ENCODE assay signal across 8 cellular contexts in genomic region chr1:155083865-155084721, GRCh38. TPM values are rescaled to one million over a fixed set of nuclear protein-coding genes. Genes with fewer than 3 reads are reported as not detected.
DNase-seq lines count a peak whose midpoint lies in the region; ATAC-seq, FAIRE-seq and TF ChIP-seq lines count a peak whose summit lies in the region.

No MANE protein-coding gene starts in this region.

- SMC1A ChIA-PET in GM12878 (lab: Charles Lee; ENCODE audit: uncharacterized antibody, unreplicated experiment), result interaction anchor here (1.0 to 2.9 kb wide), 9 partner anchors 19 to 84 kb away, joined by 3 to 17 read pairs (median 5); partner anchors contain the start of gene EFNA4

- H3K27ac ChIP-seq in GM12878 (ENCODE audit: control insufficient read depth, insufficient read depth), result no peak overlapping the region
- H3K27ac ChIP-seq in liver (ENCODE audit: low read depth in 1 of 2, low read length in 2 of 2), result peak overlapping the region in 1 of 2 donors; percentile 93

- CTCF ChIA-PET in GM12878 (lab: Yijun Ruan, JAX), result interaction anchor here (0.9 to 5.5 kb wide), 33 partner anchors 9 to 903 kb away, joined by 3 to 195 read pairs (median 6); partner anchors contain the start of genes ADAM15, EFNA4, FLAD1 and KRTCAP2

- TF ChIP-seq EP300 in GM12878 (IDR thresholded peaks at IDR 0.05; ENCODE audit: borderline replicate concordance in 1 of 2, control insufficient read depth in 1 of 2, low read depth in 2 of 2, low read length in 2 of 2), result no peak

- 17% methylated on average over 21 of the region's 21 CpGs for WGBS in GM12878 (ENCODE audit: insufficient coverage, insufficient replicate concordance, low lambda C conversion rate, missing lambda C conversion rate)
- WGBS in liver, result 26% methylated on average over 21 of the region's 21 CpGs

- H3K4me3 ChIP-seq in GM12878, result peak overlapping the region; percentile 72; the same call in 1 of the 2 replicates
- H3K4me3 ChIP-seq in liver (ENCODE audit: low read depth in 1 of 3, low read length in 3 of 3), result peak overlapping the region in 1 of 3 donors; percentile 68

- H3K9ac ChIP-seq in GM12878 (ENCODE audit: control insufficient read depth, insufficient read depth, low read length) (no peak overlapping the region), liver (ENCODE audit: low read depth in 1 of 2, low read length in 2 of 2) (no peak overlapping the region)

- ATAC-seq in GM18870 (IDR thresholded peaks at IDR 0.05; ENCODE audit: unreplicated experiment) (peak; percentile 16), GM12878 (no peak; the same call in 2 of the 3 replicates)

- RAD21 ChIA-PET in GM12878 (lab: Charles Lee; ENCODE audit: unreplicated experiment), result interaction anchor here (0.8 to 3.0 kb wide), 28 partner anchors 10 to 605 kb away, joined by 3 to 63 read pairs (median 5); partner anchors contain the start of genes ADAM15, CKS1B, EFNA4 and FLAD1

- DNase-seq in COLO668 (lab: John Stamatoyannopoulos, UW; ENCODE audit: unreplicated experiment), result peak; percentile 46
- peak; percentile 54 for DNase-seq in NCI-H526 treated with DMSO at 0.1 percent for 48 hours (lab: John Stamatoyannopoulos, UW)
- no peak for DNase-seq in GM12878 (ENCODE audit: low read depth, low spot score)
- no peak for DNase-seq in type B pancreatic cell (ENCODE audit: extremely low spot score, unreplicated experiment)
- DNase-seq in HK-2 (ENCODE audit: unreplicated experiment), result no peak
- no peak for DNase-seq in H54 (ENCODE audit: insufficient read length, low spot score)

- no peak for TF ChIP-seq POLR2A in GM12878 (IDR thresholded peaks at IDR 0.05; ENCODE audit: low read depth, low read length)
- no peak for TF ChIP-seq POLR2A in H54 (IDR thresholded peaks at IDR 0.05; ENCODE audit: low read depth, low read length)

- peaks cover 44% of the 10 kb centered on the region for H3K27me3 Mint-ChIP-seq in type B pancreatic cell

- H3K36me3 Mint-ChIP-seq in type B pancreatic cell, result no peaks in the 10 kb centered on the region

- POLR2A ChIA-PET in GM12878 (lab: Charles Lee), result interaction anchor here (1.0 to 2.0 kb wide), 9 partner anchors 13 to 110 kb away, joined by 3 to 12 read pairs (median 4); partner anchors contain the start of genes CKS1B, EFNA4 and SLC50A1

- TF ChIP-seq CTCF in GM12878 (IDR thresholded peaks at IDR 0.05 in 2 of 3, conservative IDR thresholded peaks at IDR 0.05 in 1 of 3; ENCODE audit: control insufficient read depth in 2 of 3, extremely low read depth in 1 of 3, insufficient read depth in 1 of 3, low read depth in 3 of 3, low read length in 3 of 3) (peak; percentile 11 to 46 (median 25); a peak in 3 of 6 replicates), liver (IDR thresholded peaks at IDR 0.05; ENCODE audit: low read depth, low read length, missing input control) (no peak), type B pancreatic cell (conservative IDR thresholded peaks at IDR 0.05) (no peak)

- H4K20me1 ChIP-seq in GM12878 (ENCODE audit: control insufficient read depth, insufficient read depth), result no peaks in the 10 kb centered on the region

- in situ Hi-C loops in GM12878 (cut with MboI), result no loop called here

- H3K4me3 Mint-ChIP-seq in type B pancreatic cell, result peak overlapping the region; percentile 95

- BruUV-seq in GM12878 (replicated peaks; lab: Mats Ljungman, UMichigan), result no TSS peak

- H3K9me3 ChIP-seq in GM12878 (replicated peaks; ENCODE audit: control insufficient read depth, insufficient read depth, low read length), result no peaks in the 10 kb centered on the region
- no peaks in the 10 kb centered on the region for H3K9me3 ChIP-seq in liver (ENCODE audit: control insufficient read depth in 4 of 4, low read length in 3 of 4)

- H3K27ac Mint-ChIP-seq in type B pancreatic cell, result peak overlapping the region; percentile 95

- FAIRE-seq in GM12878 (lab: Jason Lieb, UNC) (no peak), H54 (lab: Jason Lieb, UNC) (no peak)

- peak overlapping the region; percentile 79 for H3K4me2 ChIP-seq in GM12878 (ENCODE audit: control insufficient read depth, insufficient read depth)

- peaks cover 23 to 27% of the 10 kb centered on the region in 2 experiments for H3K27me3 ChIP-seq in GM12878 (replicated peaks in 1 of 2; ENCODE audit: control insufficient read depth in 2 of 2, insufficient read depth in 2 of 2, low read length in 1 of 2)
- peaks cover 0 to 21% (median 8%) of the 10 kb centered on the region in 4 donors for H3K27me3 ChIP-seq in liver (ENCODE audit: control insufficient read depth in 4 of 4, insufficient read depth in 4 of 4, low read length in 3 of 4)

- intact Hi-C loops in GM12878 (cut with micrococcal nuclease; ENCODE audit: unreplicated experiment), result loop anchor here (1.0 to 10.0 kb wide), 4 partner anchors 21 to 599 kb away; partner anchors contain the start of genes EFNA4 and UBE2Q1

- peaks cover 31% of the 10 kb centered on the region for H3K4me1 Mint-ChIP-seq in type B pancreatic cell (ENCODE audit: unreplicated experiment)

- no peaks in the 10 kb centered on the region for H3K9me3 Mint-ChIP-seq in type B pancreatic cell

- TF ChIP-seq RAD21 in GM12878 (IDR thresholded peaks at IDR 0.05; ENCODE audit: insufficient read depth, low read depth, low read length) (no peak), liver (IDR thresholded peaks at IDR 0.05) (peak in 1 of 2 donors; percentile 3)

- H2AFZ ChIP-seq in GM12878 (ENCODE audit: control insufficient read depth, low read depth, low read length), result peak overlapping the region; percentile 97

- H3K4me1 ChIP-seq in GM12878 (ENCODE audit: control insufficient read depth, insufficient read depth, low read length) (peaks cover 39% of the 10 kb centered on the region), liver (ENCODE audit: control insufficient read depth in 4 of 4, insufficient read depth in 4 of 4, low read length in 3 of 4) (peaks cover 19 to 55% (median 39%) of the 10 kb centered on the region in 4 donors)

- no peaks in the 10 kb centered on the region for H3K79me2 ChIP-seq in GM12878 (ENCODE audit: control insufficient read depth, insufficient read depth, low read length)

- H3K36me3 ChIP-seq in GM12878 (ENCODE audit: control insufficient read depth in 2 of 2, insufficient read depth in 2 of 2, low read length in 1 of 2) (no peaks in the 10 kb centered on the region), liver (ENCODE audit: control insufficient read depth in 4 of 4, insufficient read depth in 3 of 4, low read depth in 1 of 4, low read length in 3 of 4) (no peaks in the 10 kb centered on the region)

RNA-seq across cellular contexts. Expression of gene EFNA3, which starts 5.5 kb away (rescaled TPM):
- total RNA-seq in GM12878 (2013; cell fraction: nucleolus; rRNA removed), result 1.8 and 2.1 TPM in 2 replicates
- 1.1 and 1.3 TPM in 2 replicates for total RNA-seq in GM12878 (2014; rRNA removed)
- total RNA-seq in GM12878 (2014; rRNA removed; fragmentation: Illumina TruSeq; extraction: Trizol), result 0.64 and 0.67 TPM in 2 replicates
- 1.2 and 1.5 TPM in 2 replicates for total RNA-seq in GM12878 (2021)
- 2.6 TPM for polyA plus RNA-seq in GM12878 (2011; ENCODE audit: low read depth)
- 2.3 and 5.4 TPM in 2 replicates for polyA plus RNA-seq in GM12878 (2011; rRNA removed)
- polyA plus RNA-seq in GM12878 (2011; cell fraction: cytosol; rRNA removed), result 6.2 and 7.7 TPM in 2 replicates
- 5.1 and 10.8 TPM in 2 replicates for polyA plus RNA-seq in GM12878 (2011; cell fraction: nucleus; rRNA removed)
- 3.4 and 4.9 TPM in 2 replicates for polyA plus RNA-seq in GM12878 (2012)
- 0.55 and 1.00 TPM in 2 replicates for polyA plus RNA-seq in GM12878 (2014; fragmentation: Illumina TruSeq; extraction: Trizol)
- under 1 TPM; 0.08 to 0.26 TPM for polyA plus RNA-seq in GM12878 (2014; fragmentation: Nextera tagmentation; extraction: Ambion mirVana)
- polyA plus RNA-seq in GM12878 (2014; rRNA removed), result 1.2 and 1.7 TPM in 2 replicates
- polyA plus RNA-seq in GM12878 (2016; fragmentation: Nextera tagmentation; extraction: Ambion mirVana), result 1 to 10 TPM in 1 of 2 experiments, under 1 TPM in 1; 0.81 to 1.1 TPM
- polyA minus RNA-seq in GM12878 (2011; rRNA and poly(A)+ RNA removed), result 1.8 and 3.9 TPM in 2 replicates
- polyA minus RNA-seq in GM12878 (2011; cell fraction: cytosol; rRNA and poly(A)+ RNA removed), result 2.9 and 3.6 TPM in 2 replicates
- 2.4 and 3.4 TPM in 2 replicates for polyA minus RNA-seq in GM12878 (2011; cell fraction: nucleus; rRNA and poly(A)+ RNA removed)
- under 1 TPM; 0.47 to 0.75 TPM for total RNA-seq in liver
- polyA plus RNA-seq in liver, result 1 to 10 TPM; 1.4 to 3.7 TPM
- 3.4 and 4.7 TPM in 2 replicates for total RNA-seq in type B pancreatic cell (ENCODE audit: low replicate concordance)

RNA-seq across cellular contexts. Expression of gene EFNA4, which starts 20.6 kb away (rescaled TPM):
- total RNA-seq in GM12878 (2013; cell fraction: nucleolus; rRNA removed), result 5.7 and 6.7 TPM in 2 replicates
- total RNA-seq in GM12878 (2014; rRNA removed) (8.7 and 14.1 TPM in 2 replicates), GM12878 (2014; rRNA removed; fragmentation: Illumina TruSeq; extraction: Trizol) (3.4 and 4.3 TPM in 2 replicates), GM12878 (2021) (5.3 and 6.3 TPM in 2 replicates), liver (1 to 10 TPM; 1.8 to 2.9 TPM), type B pancreatic cell (ENCODE audit: low replicate concordance) (21.2 and 22.1 TPM in 2 replicates)
- polyA plus RNA-seq in GM12878 (2011; ENCODE audit: low read depth), result 1.9 TPM
- polyA plus RNA-seq in GM12878 (2011; rRNA removed) (3.6 and 8.4 TPM in 2 replicates), GM12878 (2014; fragmentation: Illumina TruSeq; extraction: Trizol) (2.4 and 4.9 TPM in 2 replicates), GM12878 (2014; fragmentation: Nextera tagmentation; extraction: Ambion mirVana) (1 to 10 TPM in 1 of 2 experiments, under 1 TPM in 1; 0.52 to 1.3 TPM), GM12878 (2014; rRNA removed) (9.7 and 10.7 TPM in 2 replicates), GM12878 (2016; fragmentation: Nextera tagmentation; extraction: Ambion mirVana) (1 to 10 TPM; 3.4 to 4.7 TPM), liver (1 to 10 TPM; 3.6 to 4.7 TPM)
- polyA plus RNA-seq in GM12878 (2011; cell fraction: cytosol; rRNA removed), result 11.2 and 12.9 TPM in 2 replicates
- polyA plus RNA-seq in GM12878 (2011; cell fraction: nucleus; rRNA removed), result 6.6 and 8.8 TPM in 2 replicates
- 4.7 and 5.6 TPM in 2 replicates for polyA plus RNA-seq in GM12878 (2012)
- 4.8 and 12.7 TPM in 2 replicates for polyA minus RNA-seq in GM12878 (2011; rRNA and poly(A)+ RNA removed)
- 4.7 and 5.6 TPM in 2 replicates for polyA minus RNA-seq in GM12878 (2011; cell fraction: cytosol; rRNA and poly(A)+ RNA removed)
- 3.1 and 4.1 TPM in 2 replicates for polyA minus RNA-seq in GM12878 (2011; cell fraction: nucleus; rRNA and poly(A)+ RNA removed)

RNA-seq across cellular contexts. Expression of gene ADAM15, which starts 33.0 kb away (rescaled TPM):
- 15.4 TPM in 2 replicates for total RNA-seq in GM12878 (2013; cell fraction: nucleolus; rRNA removed)
- 21.7 and 28.9 TPM in 2 replicates for total RNA-seq in GM12878 (2014; rRNA removed)
- 10.5 and 13.0 TPM in 2 replicates for total RNA-seq in GM12878 (2014; rRNA removed; fragmentation: Illumina TruSeq; extraction: Trizol)
- 30.0 and 38.8 TPM in 2 replicates for total RNA-seq in GM12878 (2021)
- polyA plus RNA-seq in GM12878 (2011; ENCODE audit: low read depth), result 2.3 TPM
- polyA plus RNA-seq in GM12878 (2011; rRNA removed), result 3.1 and 6.4 TPM in 2 replicates
- 7.8 and 11.9 TPM in 2 replicates for polyA plus RNA-seq in GM12878 (2011; cell fraction: cytosol; rRNA removed)
- polyA plus RNA-seq in GM12878 (2011; cell fraction: nucleus; rRNA removed), result 45.5 TPM in 2 replicates
- 6.3 and 9.5 TPM in 2 replicates for polyA plus RNA-seq in GM12878 (2012)
- 5.7 and 11.3 TPM in 2 replicates for polyA plus RNA-seq in GM12878 (2014; fragmentation: Illumina TruSeq; extraction: Trizol)
- polyA plus RNA-seq in GM12878 (2014; fragmentation: Nextera tagmentation; extraction: Ambion mirVana), result under 1 TPM; 0.29 to 0.79 TPM
- polyA plus RNA-seq in GM12878 (2014; rRNA removed), result 27.8 and 29.6 TPM in 2 replicates
- polyA plus RNA-seq in GM12878 (2016; fragmentation: Nextera tagmentation; extraction: Ambion mirVana), result 10 to 100 TPM; 16.4 to 18.7 TPM
- polyA minus RNA-seq in GM12878 (2011; rRNA and poly(A)+ RNA removed), result 8.7 and 12.4 TPM in 2 replicates
- polyA minus RNA-seq in GM12878 (2011; cell fraction: cytosol; rRNA and poly(A)+ RNA removed), result 12.2 and 13.4 TPM in 2 replicates
- 9.4 and 17.5 TPM in 2 replicates for polyA minus RNA-seq in GM12878 (2011; cell fraction: nucleus; rRNA and poly(A)+ RNA removed)
- 10 to 100 TPM; 10.8 to 26.8 TPM for total RNA-seq in liver
- 10 to 100 TPM; 16.0 to 19.0 TPM for polyA plus RNA-seq in liver
- 61.9 and 69.0 TPM in 2 replicates for total RNA-seq in type B pancreatic cell (ENCODE audit: low replicate concordance)

RNA-seq across cellular contexts. Expression of gene EFNA1, which starts 43.6 kb away (rescaled TPM):
- 1.3 and 1.4 TPM in 2 replicates for total RNA-seq in GM12878 (2013; cell fraction: nucleolus; rRNA removed)
- 0.05 TPM in 1 of 2 replicates, not detected in the other for total RNA-seq in GM12878 (2014; rRNA removed)
- not detected in 2 replicates for total RNA-seq in GM12878 (2014; rRNA removed; fragmentation: Illumina TruSeq; extraction: Trizol)
- 0.28 TPM in 1 of 2 replicates, not detected in the other for total RNA-seq in GM12878 (2021)
- not detected for polyA plus RNA-seq in GM12878 (2011; ENCODE audit: low read depth)
- polyA plus RNA-seq in GM12878 (2011; rRNA removed), result 4.6 and 7.5 TPM in 2 replicates
- 7.8 and 9.4 TPM in 2 replicates for polyA plus RNA-seq in GM12878 (2011; cell fraction: cytosol; rRNA removed)
- polyA plus RNA-seq in GM12878 (2011; cell fraction: nucleus; rRNA removed), result 4.4 and 8.5 TPM in 2 replicates
- polyA plus RNA-seq in GM12878 (2012), result 0.18 and 0.55 TPM in 2 replicates
- 0.13 TPM in 1 of 2 replicates, not detected in the other for polyA plus RNA-seq in GM12878 (2014; fragmentation: Illumina TruSeq; extraction: Trizol)
- under 1 TPM in 1 of 2 experiments, not detected in 1; 0.19 TPM for polyA plus RNA-seq in GM12878 (2014; fragmentation: Nextera tagmentation; extraction: Ambion mirVana)
- polyA plus RNA-seq in GM12878 (2014; rRNA removed), result not detected in 2 replicates
- polyA plus RNA-seq in GM12878 (2016; fragmentation: Nextera tagmentation; extraction: Ambion mirVana), result under 1 TPM; 0.13 to 0.44 TPM
- polyA minus RNA-seq in GM12878 (2011; rRNA and poly(A)+ RNA removed), result 6.3 and 7.3 TPM in 2 replicates
- 10.4 and 11.4 TPM in 2 replicates for polyA minus RNA-seq in GM12878 (2011; cell fraction: cytosol; rRNA and poly(A)+ RNA removed)
- 2.4 and 3.7 TPM in 2 replicates for polyA minus RNA-seq in GM12878 (2011; cell fraction: nucleus; rRNA and poly(A)+ RNA removed)
- total RNA-seq in liver, result 100 to 1,000 TPM in 1 of 2 donors, 10 to 100 TPM in 1; 58.6 to 180 TPM
- 100 to 1,000 TPM; 177 to 236 TPM for polyA plus RNA-seq in liver
- total RNA-seq in type B pancreatic cell (ENCODE audit: low replicate concordance), result 26.1 and 69.9 TPM in 2 replicates

RNA-seq across cellular contexts. Expression of gene DCST1, which starts 50.5 kb away (rescaled TPM):
- total RNA-seq in GM12878 (2013; cell fraction: nucleolus; rRNA removed), result not detected in 2 replicates
- total RNA-seq in GM12878 (2014; rRNA removed) (not detected in 2 replicates), GM12878 (2014; rRNA removed; fragmentation: Illumina TruSeq; extraction: Trizol) (not detected in 2 replicates), GM12878 (2021) (not detected in 2 replicates), liver (not detected), type B pancreatic cell (ENCODE audit: low replicate concordance) (not detected in 2 replicates)
- not detected for polyA plus RNA-seq in GM12878 (2011; ENCODE audit: low read depth)
- polyA plus RNA-seq in GM12878 (2011; rRNA removed) (not detected in 2 replicates), GM12878 (2014; fragmentation: Illumina TruSeq; extraction: Trizol) (not detected in 2 replicates), GM12878 (2014; fragmentation: Nextera tagmentation; extraction: Ambion mirVana) (not detected), GM12878 (2014; rRNA removed) (not detected in 2 replicates), GM12878 (2016; fragmentation: Nextera tagmentation; extraction: Ambion mirVana) (not detected), liver (not detected)
- not detected in 2 replicates for polyA plus RNA-seq in GM12878 (2011; cell fraction: cytosol; rRNA removed)
- 0.24 TPM in 1 of 2 replicates, not detected in the other for polyA plus RNA-seq in GM12878 (2011; cell fraction: nucleus; rRNA removed)
- polyA plus RNA-seq in GM12878 (2012), result not detected in 2 replicates
- polyA minus RNA-seq in GM12878 (2011; rRNA and poly(A)+ RNA removed), result not detected in 2 replicates
- not detected in 2 replicates for polyA minus RNA-seq in GM12878 (2011; cell fraction: cytosol; rRNA and poly(A)+ RNA removed)
- polyA minus RNA-seq in GM12878 (2011; cell fraction: nucleus; rRNA and poly(A)+ RNA removed), result not detected in 2 replicates

Comparison
In these comparisons a context has a peak if more than half of its experiments do, and no peak if none do; other contexts are left out.
1. DNase-seq: peak in COLO668 (single experiment) and NCI-H526 treated with DMSO at 0.1 percent for 48 hours (single experiment); none in GM12878 (single experiment), type B pancreatic cell (single experiment), HK-2 (single experiment) and H54 (single experiment).
2. CTCF ChIP-seq: peak in GM12878 (3 of 3); none in liver (single experiment) and type B pancreatic cell (single experiment).